ENCODE assay signal across 1 cellular context in genomic region chr5:75847561-75848021, GRCh38.
A peak's percentile ranks its signal among the peaks of the same experiment; 100 is the strongest.
TF ChIP-seq lines count a peak whose summit lies in the region.

No MANE protein-coding gene starts in this region.

TF ChIP-seq in GM12878, 131 proteins besides CTCF, POLR2A, EP300 and RAD21 (continued from another document and continues in another):
- peak; percentile 26 for TF ChIP-seq RELA (IDR thresholded peaks at IDR 0.05; ENCODE audit: borderline replicate concordance, partially characterized antibody)
- TF ChIP-seq NBN (IDR thresholded peaks at IDR 0.05): peak; percentile 96
- TF ChIP-seq SREBF2 (IDR thresholded peaks at IDR 0.05; ENCODE audit: low read length): no peak
- peak; percentile 86; the same call in 1 of the 2 replicates for TF ChIP-seq CHD2 (IDR thresholded peaks at IDR 0.05; ENCODE audit: borderline replicate concordance, low read depth, low read length)
- TF ChIP-seq DPF2 (IDR thresholded peaks at IDR 0.05): peak; percentile 96
- TF ChIP-seq HSF1 (IDR thresholded peaks at IDR 0.05; ENCODE audit: low read depth, low read length): no peak
- no peak for TF ChIP-seq TARDBP (IDR thresholded peaks at IDR 0.05; ENCODE audit: borderline replicate concordance)
- no peak for TF ChIP-seq NFXL1 (IDR thresholded peaks at IDR 0.05; ENCODE audit: borderline replicate concordance)
- TF ChIP-seq HDAC2 (IDR thresholded peaks at IDR 0.05): no peak
- TF ChIP-seq FOS (IDR thresholded peaks at IDR 0.05; ENCODE audit: borderline replicate concordance, extremely low read depth, insufficient read length): no peak
- no peak for TF ChIP-seq ZNF384 (IDR thresholded peaks at IDR 0.05; ENCODE audit: borderline replicate concordance, low read depth, low read length)
- TF ChIP-seq TBL1XR1 (IDR thresholded peaks at IDR 0.05; ENCODE audit: low read depth, low read length): peak; percentile 97
- TF ChIP-seq ATF2 (IDR thresholded peaks at IDR 0.05; ENCODE audit: low read length): peak; percentile 97
- no peak for TF ChIP-seq ZZZ3 (IDR thresholded peaks at IDR 0.05; ENCODE audit: control insufficient read depth, insufficient read length, low read depth)
- TF ChIP-seq TCF12 (IDR thresholded peaks at IDR 0.05; ENCODE audit: low read depth, low read length): peak; percentile 92
- TF ChIP-seq POLR2AphosphoS2 (IDR thresholded peaks at IDR 0.05; ENCODE audit: low read depth, low read length): no peak
- TF ChIP-seq BMI1 (IDR thresholded peaks at IDR 0.05; ENCODE audit: borderline replicate concordance): peak; percentile 87
- TF ChIP-seq EGR1 (IDR thresholded peaks at IDR 0.05; ENCODE audit: borderline replicate concordance in 1 of 2, low read depth in 2 of 2, low read length in 2 of 2): no peak
- peak; percentile 87; the same call in 1 of the 2 replicates for TF ChIP-seq RUNX3 (IDR thresholded peaks at IDR 0.05; ENCODE audit: low read length)
- no peak for TF ChIP-seq ZSCAN29 (IDR thresholded peaks at IDR 0.05)
- peak; percentile 73 for TF ChIP-seq SP1 (IDR thresholded peaks at IDR 0.05; ENCODE audit: low read depth, low read length)
- TF ChIP-seq PBX3 (IDR thresholded peaks at IDR 0.05; ENCODE audit: insufficient replicate concordance, low read depth, low read length): no peak
- no peak for TF ChIP-seq NR2C2 (IDR thresholded peaks at IDR 0.05; ENCODE audit: borderline replicate concordance, control insufficient read depth, insufficient read length, low read depth)
- TF ChIP-seq CBFB (IDR thresholded peaks at IDR 0.05; ENCODE audit: low read depth): peak; percentile 48; the same call in 1 of the 2 replicates
- TF ChIP-seq MXI1 (IDR thresholded peaks at IDR 0.05; ENCODE audit: low read depth, low read length): no peak; the same call in 1 of the 2 replicates
- TF ChIP-seq PRDM15 (CRISPR knock-in tag; IDR thresholded peaks at IDR 0.05): no peak
- TF ChIP-seq CHD1 (IDR thresholded peaks at IDR 0.05; ENCODE audit: low read depth, low read length): no peak
- peak; percentile 97 for TF ChIP-seq IRF4 (IDR thresholded peaks at IDR 0.05; ENCODE audit: low read depth, low read length)
- TF ChIP-seq NFIC (IDR thresholded peaks at IDR 0.05; ENCODE audit: low read depth, low read length): peak; percentile 100
- TF ChIP-seq CEBPB (IDR thresholded peaks at IDR 0.05; ENCODE audit: borderline replicate concordance in 1 of 2, low read depth in 2 of 2, low read length in 2 of 2): peak in 1 of 2 experiments; percentile 88; a peak in 2 of 4 replicates
- no peak for TF ChIP-seq E2F4 (IDR thresholded peaks at IDR 0.05; ENCODE audit: low read depth, low read length)
- no peak for TF ChIP-seq EZH2 (IDR thresholded peaks at IDR 0.05; ENCODE audit: borderline replicate concordance, control insufficient read depth, low read depth, low read length)
- TF ChIP-seq JUNB (IDR thresholded peaks at IDR 0.05): peak; percentile 97
- TF ChIP-seq NR2C1 (IDR thresholded peaks at IDR 0.05): no peak; the same call in 1 of the 2 replicates
- TF ChIP-seq SMC3 (IDR thresholded peaks at IDR 0.05; ENCODE audit: borderline replicate concordance, low read length): peak; percentile 7; the same call in 1 of the 2 replicates
- TF ChIP-seq ZNF622 (IDR thresholded peaks at IDR 0.05): no peak
- peak; percentile 99 to 100 for TF ChIP-seq IKZF2 (IDR thresholded peaks at IDR 0.05)
- peak; percentile 98 for TF ChIP-seq MTA3 (IDR thresholded peaks at IDR 0.05; ENCODE audit: borderline replicate concordance, low read length)
- TF ChIP-seq CREB1 (IDR thresholded peaks at IDR 0.05; ENCODE audit: low read depth): no peak; the same call in 1 of the 2 replicates
- no peak for TF ChIP-seq REST (IDR thresholded peaks at IDR 0.05; ENCODE audit: low read depth, low read length)
- TF ChIP-seq IKZF1 (conservative IDR thresholded peaks at IDR 0.05): peak; percentile 98
- peak; percentile 81; the same call in 1 of the 2 replicates for TF ChIP-seq PAX5 (IDR thresholded peaks at IDR 0.05; ENCODE audit: borderline replicate concordance, low read depth, low read length)
- peak; percentile 88 for TF ChIP-seq PML (IDR thresholded peaks at IDR 0.05; ENCODE audit: low read length)
- TF ChIP-seq SRF (IDR thresholded peaks at IDR 0.05; ENCODE audit: low read depth in 2 of 2, low read length in 2 of 2): no peak
- no peak for TF ChIP-seq ZBTB33 (IDR thresholded peaks at IDR 0.05)
- TF ChIP-seq SMARCA5 (IDR thresholded peaks at IDR 0.05): no peak
- TF ChIP-seq ZNF592 (IDR thresholded peaks at IDR 0.05): no peak
- TF ChIP-seq ZNF207 (IDR thresholded peaks at IDR 0.05; ENCODE audit: borderline replicate concordance): no peak
- no peak for TF ChIP-seq HCFC1 (IDR thresholded peaks at IDR 0.05; ENCODE audit: low read length)
- TF ChIP-seq NFYA (IDR thresholded peaks at IDR 0.05; ENCODE audit: borderline replicate concordance, low read depth, low read length): no peak
